ENCODE assay signal across 17 cellular contexts in genomic region chr9:93911136-93911745, GRCh38. TPM values are rescaled to one million over a fixed set of nuclear protein-coding genes. Genes with fewer than 3 reads are reported as not detected.
A peak's percentile ranks its signal among the peaks of the same experiment; 100 is the strongest.
DNase-seq lines count a peak whose midpoint lies in the region; ATAC-seq and TF ChIP-seq lines count a peak whose summit lies in the region.
"Had no signal": no experiment of that assay in that cellular context is flagged by ENCODE, and none has a peak within 500 bp of the region (broad histone marks: within the 10 kb centered on the region; RNA-seq: fewer than 3 reads in every experiment).

No MANE protein-coding gene starts in this region.

- H3K27ac Mint-ChIP-seq in memory B cell (no peak overlapping the region), chondrocyte (ENCODE audit: unreplicated experiment) (no peak overlapping the region)
- H3K27ac Mint-ChIP-seq: CD14-positive monocyte; CD8-positive, alpha-beta T cell had no signal

- ATAC-seq in memory B cell (ENCODE audit: low read depth) = no peak
- ATAC-seq: CD8-positive, alpha-beta T cell had no signal

- TF ChIP-seq EP300 in stomach (IDR thresholded peaks at IDR 0.05) = no peak

- no peak for TF ChIP-seq POLR2A in stomach (IDR thresholded peaks at IDR 0.05)

- H3K27me3 ChIP-seq in stomach = peaks cover 0 to 10% (median 3%) of the 10 kb centered on the region in 3 donors

- H3K4me3 ChIP-seq in stomach = no peak overlapping the region
- H3K4me3 ChIP-seq: A549 had no signal

- peak overlapping the region; percentile 21 for H3K4me3 Mint-ChIP-seq in memory B cell
- no peak overlapping the region for H3K4me3 Mint-ChIP-seq in chondrocyte (ENCODE audit: unreplicated experiment)
- H3K4me3 Mint-ChIP-seq: CD14-positive monocyte; CD8-positive, alpha-beta T cell; H9 had no signal

- H3K27ac ChIP-seq in stomach = peak overlapping the region in 3 of 5 donors; percentile 51 to 86 (median 72)
- H3K27ac ChIP-seq: A549, HL-60 had no signal

- no peak for TF ChIP-seq CTCF in stomach (IDR thresholded peaks at IDR 0.05)
- TF ChIP-seq CTCF in chondrocyte (IDR thresholded peaks at IDR 0.05) = no peak

- H3K36me3 ChIP-seq in stomach = no peaks in the 10 kb centered on the region

- H3K9me3 ChIP-seq in stomach = no peaks in the 10 kb centered on the region
- H3K9me3 ChIP-seq: A549, Caco-2 had no signal

- WGBS in stomach, 5 donors = 77 to 93% (median 82%) methylated on average over 18 to 23 of the region's 23 CpGs

- H3K27me3 Mint-ChIP-seq in memory B cell (peaks cover 13% of the 10 kb centered on the region), chondrocyte (ENCODE audit: low read depth) (peaks cover 35% of the 10 kb centered on the region)

- intact Hi-C loops in stomach (cut with DNase I; ENCODE audit: low total_unique reads) = no loop called here

- H3K4me1 ChIP-seq in stomach = peaks cover 11 to 45% (median 25%) of the 10 kb centered on the region in 4 donors
- H3K4me1 ChIP-seq: A549, Caco-2 had no signal

- peak; percentile 29 for DNase-seq in COLO668 (lab: John Stamatoyannopoulos, UW; ENCODE audit: unreplicated experiment)
- peak; percentile 70 for DNase-seq in NCI-H69 (lab: John Stamatoyannopoulos, UW)
- DNase-seq in memory B cell (ENCODE audit: low spot score in 2 of 2) = no peak
- no peak for DNase-seq in stomach
- DNase-seq in chondrocyte (ENCODE audit: low spot score) = no peak
- no peak for DNase-seq in activated CD4-positive, CD25-positive, alpha-beta regulatory T cell treated with anti-CD3 and anti-CD28 coated beads, Interleukin-2, amount 50 U/mL, for 72 hours
- DNase-seq in NCI-H82 (lab: John Stamatoyannopoulos, UW) = no peak
- DNase-seq: Caco-2; CD8-positive, alpha-beta T cell; GF-D8; GOT3 had no signal

- H3K36me3 Mint-ChIP-seq in memory B cell (no peaks in the 10 kb centered on the region), chondrocyte (ENCODE audit: low read depth) (no peaks in the 10 kb centered on the region)
- H3K36me3 Mint-ChIP-seq: CD14-positive monocyte; CD8-positive, alpha-beta T cell had no signal

- peaks cover 14% of the 10 kb centered on the region for H3K4me1 Mint-ChIP-seq in memory B cell
- no peaks in the 10 kb centered on the region for H3K4me1 Mint-ChIP-seq in chondrocyte (ENCODE audit: low read depth)

- H3K9me3 Mint-ChIP-seq in memory B cell (no peaks in the 10 kb centered on the region), chondrocyte (ENCODE audit: low read depth) (no peaks in the 10 kb centered on the region)
- H3K9me3 Mint-ChIP-seq: CD14-positive monocyte; CD8-positive, alpha-beta T cell had no signal

RNA-seq across cellular contexts. Expression of gene BARX1, which starts 43.9 kb away (rescaled TPM):
- total RNA-seq in stomach (100 to 1,000 TPM in 1 of 5 donors, 10 to 100 TPM in 3, not detected in 1; 42.0 to 213 (median 70.4) TPM), chondrocyte (0.77 to 6.7 TPM (median 2.1 TPM) in 3 replicates)
- polyA plus RNA-seq in stomach = 100 to 1,000 TPM; 141 to 256 (median 151) TPM
- total RNA-seq: Caco-2 had no signal
- polyA plus RNA-seq: AG04450, BJ, CD14-positive monocyte had no signal

Comparison
In these comparisons a context has a peak if more than half of its experiments do, and no peak if none do; other contexts are left out.
1. DNase-seq: peak in COLO668 (single experiment) and NCI-H69 (single experiment); none in memory B cell (0 of 2), stomach (single experiment), chondrocyte (single experiment), activated CD4-positive, CD25-positive, alpha-beta regulatory T cell treated with anti-CD3 and anti-CD28 coated beads, Interleukin-2, amount 50 U/mL, for 72 hours (single experiment) and NCI-H82 (single experiment).